ENCODE assay signal across 14 cellular contexts in the genomic region with DNA sequence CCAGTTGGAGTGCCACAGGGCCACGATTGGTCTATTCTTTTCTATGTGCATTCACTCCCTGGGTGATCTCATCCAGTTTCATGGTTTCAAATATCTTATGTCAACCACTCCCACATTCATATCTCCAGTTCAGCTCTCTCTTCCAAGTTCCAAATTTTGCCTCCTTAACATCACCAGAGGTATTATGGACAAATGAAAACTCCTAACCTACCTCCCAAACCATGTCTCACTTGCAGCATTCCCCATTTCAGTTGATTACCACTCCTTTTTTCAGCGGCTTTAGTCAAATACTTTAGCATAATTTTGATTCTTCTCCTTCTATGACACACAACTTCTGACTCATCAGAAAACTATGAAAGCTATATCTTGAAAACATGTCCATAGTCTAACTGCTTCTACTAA.
A peak's percentile ranks its signal among the peaks of the same experiment; 100 is the strongest.
DNase-seq lines count a peak whose midpoint lies in the region; ATAC-seq, FAIRE-seq and TF ChIP-seq lines count a peak whose summit lies in the region.
"Had no signal": no experiment of that assay in that cellular context is flagged by ENCODE, and none has a peak within 500 bp of the region (broad histone marks: within the 10 kb centered on the region; RNA-seq: fewer than 3 reads in every experiment).

No MANE protein-coding gene starts in this region.

- CTCF ChIA-PET in AG04449 (lab: Yijun Ruan, JAX) = no interaction called here
- CTCF ChIA-PET in activated CD8-positive, alpha-beta memory T cell treated with anti-CD3 and anti-CD28 coated beads, Interleukin-2, amount 10 ng/mL, durations not matched to agents 7 days and 5 days (lab: Charles Lee) = no interaction called here
- CTCF ChIA-PET in HEK293T (lab: Yijun Ruan, JAX) = no interaction called here

- peaks cover 13% of the 10 kb centered on the region for H3K4me1 Mint-ChIP-seq in astrocyte (ENCODE audit: low read depth, unreplicated experiment)
- no peaks in the 10 kb centered on the region for H3K4me1 Mint-ChIP-seq in activated CD8-positive, alpha-beta memory T cell treated with anti-CD3 and anti-CD28 coated beads, Interleukin-2, amount 10 ng/mL, durations not matched to agents 7 days and 5 days
- H3K4me1 Mint-ChIP-seq: activated naive CD8-positive, alpha-beta T cell treated with anti-CD3 and anti-CD28 coated beads, Interleukin-2, amount 10 ng/mL, durations not matched to agents 7 days and 5 days had no signal

- H3K9me3 ChIP-seq in astrocyte (ENCODE audit: insufficient read depth, low read depth, low read length) = no peaks in the 10 kb centered on the region
- H3K9me3 ChIP-seq: Peyer's patch, upper lobe of left lung had no signal

- H3K4me1 ChIP-seq in astrocyte (ENCODE audit: insufficient read depth, low read length) (peaks cover 19% of the 10 kb centered on the region), foreskin keratinocyte (peaks cover 28% of the 10 kb centered on the region)
- H3K4me1 ChIP-seq: Peyer's patch, upper lobe of left lung had no signal

- ATAC-seq in foreskin keratinocyte (peak; percentile 76), GM21360 (IDR thresholded peaks at IDR 0.05; ENCODE audit: unreplicated experiment) (no peak)
- no peak for ATAC-seq in activated CD8-positive, alpha-beta memory T cell treated with anti-CD3 and anti-CD28 coated beads, Interleukin-2, amount 10 ng/mL, durations not matched to agents 7 days and 5 days

- no peaks in the 10 kb centered on the region for H3K36me3 ChIP-seq in astrocyte (ENCODE audit: insufficient read depth, low read length)
- H3K36me3 ChIP-seq: Peyer's patch, upper lobe of left lung had no signal

- H3K79me2 ChIP-seq in astrocyte (ENCODE audit: insufficient read depth, low read length) = no peaks in the 10 kb centered on the region

- no peaks in the 10 kb centered on the region for H4K20me1 ChIP-seq in astrocyte (ENCODE audit: insufficient read depth, low read length)

- POLR2A ChIA-PET in AG04449 (lab: Yijun Ruan, JAX) = no interaction called here
- POLR2A ChIA-PET in HEK293T (lab: Yijun Ruan, JAX) = no interaction called here

- no peak overlapping the region for H3K4me3 ChIP-seq in AG04449 (ENCODE audit: low read depth, low read length)
- no peak overlapping the region for H3K4me3 ChIP-seq in astrocyte (ENCODE audit: insufficient read depth, low read depth, low read length)
- H3K4me3 ChIP-seq: Peyer's patch, upper lobe of left lung had no signal

- TF ChIP-seq CTCF in AG04449 (IDR thresholded peaks at IDR 0.05; ENCODE audit: insufficient read depth, low read length, missing control alignments) (no peak), astrocyte (IDR thresholded peaks at IDR 0.05; ENCODE audit: insufficient read depth, low read depth, low read length) (no peak), foreskin keratinocyte (conservative IDR thresholded peaks at IDR 0.05) (no peak)

- peaks cover 3% of the 10 kb centered on the region for H3K9me3 Mint-ChIP-seq in astrocyte (ENCODE audit: unreplicated experiment)
- no peaks in the 10 kb centered on the region for H3K9me3 Mint-ChIP-seq in activated CD8-positive, alpha-beta memory T cell treated with anti-CD3 and anti-CD28 coated beads, Interleukin-2, amount 10 ng/mL, durations not matched to agents 7 days and 5 days (ENCODE audit: low read depth)
- H3K9me3 Mint-ChIP-seq: activated naive CD8-positive, alpha-beta T cell treated with anti-CD3 and anti-CD28 coated beads, Interleukin-2, amount 10 ng/mL, durations not matched to agents 7 days and 5 days had no signal

- H3K9ac ChIP-seq in astrocyte (ENCODE audit: low read length) = peak overlapping the region; percentile 9

- H3K4me3 Mint-ChIP-seq in astrocyte (ENCODE audit: unreplicated experiment) = no peak overlapping the region
- H3K4me3 Mint-ChIP-seq in activated CD8-positive, alpha-beta memory T cell treated with anti-CD3 and anti-CD28 coated beads, Interleukin-2, amount 10 ng/mL, durations not matched to agents 7 days and 5 days = no peak overlapping the region
- H3K4me3 Mint-ChIP-seq: activated naive CD8-positive, alpha-beta T cell treated with anti-CD3 and anti-CD28 coated beads, Interleukin-2, amount 10 ng/mL, durations not matched to agents 7 days and 5 days had no signal

- H3K27me3 ChIP-seq in astrocyte (ENCODE audit: insufficient read depth, low read length) (no peaks in the 10 kb centered on the region), foreskin keratinocyte (no peaks in the 10 kb centered on the region)
- H3K27me3 ChIP-seq: Peyer's patch, upper lobe of left lung had no signal

- peak overlapping the region; percentile 42 for H2AFZ ChIP-seq in astrocyte (ENCODE audit: low read depth, low read length)

- peak; percentile 37 for FAIRE-seq in astrocyte (lab: Jason Lieb, UNC)
- FAIRE-seq: GM12891 had no signal

- DNase-seq in AG04449 (ENCODE audit: low read depth, low spot score) (peak; percentile 42), HT1080 (ENCODE audit: low read depth) (peak; percentile 68), astrocyte (ENCODE audit: low read depth) (peak; percentile 76), foreskin keratinocyte (peak; percentile 83 to 92), HEK293T (ENCODE audit: extremely low spot score) (no peak), NCI-H748 (lab: John Stamatoyannopoulos, UW; ENCODE audit: unreplicated experiment) (no peak)
- DNase-seq in activated CD8-positive, alpha-beta memory T cell treated with anti-CD3 and anti-CD28 coated beads, Interleukin-2, amount 10 ng/mL, durations not matched to agents 7 days and 5 days = no peak
- DNase-seq: activated naive CD8-positive, alpha-beta T cell treated with anti-CD3 and anti-CD28 coated beads, Interleukin-2, amount 10 ng/mL, durations not matched to agents 7 days and 5 days; DMS79; nucleus accumbens; Peyer's patch; upper lobe of left lung had no signal

- peaks cover 2% of the 10 kb centered on the region for H3K27me3 Mint-ChIP-seq in astrocyte (ENCODE audit: low read depth, unreplicated experiment)
- no peaks in the 10 kb centered on the region for H3K27me3 Mint-ChIP-seq in activated CD8-positive, alpha-beta memory T cell treated with anti-CD3 and anti-CD28 coated beads, Interleukin-2, amount 10 ng/mL, durations not matched to agents 7 days and 5 days
- H3K27me3 Mint-ChIP-seq: activated naive CD8-positive, alpha-beta T cell treated with anti-CD3 and anti-CD28 coated beads, Interleukin-2, amount 10 ng/mL, durations not matched to agents 7 days and 5 days had no signal

- H3K36me3 Mint-ChIP-seq in astrocyte (ENCODE audit: low read depth, unreplicated experiment) = no peaks in the 10 kb centered on the region
- no peaks in the 10 kb centered on the region for H3K36me3 Mint-ChIP-seq in activated CD8-positive, alpha-beta memory T cell treated with anti-CD3 and anti-CD28 coated beads, Interleukin-2, amount 10 ng/mL, durations not matched to agents 7 days and 5 days
- H3K36me3 Mint-ChIP-seq: activated naive CD8-positive, alpha-beta T cell treated with anti-CD3 and anti-CD28 coated beads, Interleukin-2, amount 10 ng/mL, durations not matched to agents 7 days and 5 days had no signal

- peak overlapping the region; percentile 70 for H3K4me2 ChIP-seq in astrocyte (ENCODE audit: low read length)

- H3K27ac Mint-ChIP-seq in astrocyte (ENCODE audit: unreplicated experiment) = no peak overlapping the region
- H3K27ac Mint-ChIP-seq in activated CD8-positive, alpha-beta memory T cell treated with anti-CD3 and anti-CD28 coated beads, Interleukin-2, amount 10 ng/mL, durations not matched to agents 7 days and 5 days = no peak overlapping the region
- H3K27ac Mint-ChIP-seq: activated naive CD8-positive, alpha-beta T cell treated with anti-CD3 and anti-CD28 coated beads, Interleukin-2, amount 10 ng/mL, durations not matched to agents 7 days and 5 days had no signal

- peak overlapping the region; percentile 58 for H3K27ac ChIP-seq in astrocyte (ENCODE audit: low read depth, low read length)
- peak overlapping the region; percentile 70 for H3K27ac ChIP-seq in foreskin keratinocyte
- H3K27ac ChIP-seq: Peyer's patch, upper lobe of left lung had no signal

TF ChIP-seq in HEK293T, 16 proteins besides CTCF, POLR2A, EP300 and RAD21:
- no peak for TF ChIP-seq FOXK2 (IDR thresholded peaks at IDR 0.05)
- TF ChIP-seq ELF4 (IDR thresholded peaks at IDR 0.05) = no peak
- TF ChIP-seq TARDBP (IDR thresholded peaks at IDR 0.05) = no peak
- TF ChIP-seq FOXM1 (IDR thresholded peaks at IDR 0.05; ENCODE audit: borderline replicate concordance) = no peak
- no peak for TF ChIP-seq CTBP1 (IDR thresholded peaks at IDR 0.05; ENCODE audit: borderline replicate concordance)
- no peak for TF ChIP-seq L3MBTL2 (conservative IDR thresholded peaks at IDR 0.05)
- TF ChIP-seq HDGF (IDR thresholded peaks at IDR 0.05; ENCODE audit: borderline replicate concordance) = no peak
- TF ChIP-seq ZNF384 (IDR thresholded peaks at IDR 0.05) = no peak
- no peak for TF ChIP-seq LEF1 (IDR thresholded peaks at IDR 0.05; ENCODE audit: borderline replicate concordance)
- no peak for TF ChIP-seq SP1 (IDR thresholded peaks at IDR 0.05)
- TF ChIP-seq, protein P1, sequence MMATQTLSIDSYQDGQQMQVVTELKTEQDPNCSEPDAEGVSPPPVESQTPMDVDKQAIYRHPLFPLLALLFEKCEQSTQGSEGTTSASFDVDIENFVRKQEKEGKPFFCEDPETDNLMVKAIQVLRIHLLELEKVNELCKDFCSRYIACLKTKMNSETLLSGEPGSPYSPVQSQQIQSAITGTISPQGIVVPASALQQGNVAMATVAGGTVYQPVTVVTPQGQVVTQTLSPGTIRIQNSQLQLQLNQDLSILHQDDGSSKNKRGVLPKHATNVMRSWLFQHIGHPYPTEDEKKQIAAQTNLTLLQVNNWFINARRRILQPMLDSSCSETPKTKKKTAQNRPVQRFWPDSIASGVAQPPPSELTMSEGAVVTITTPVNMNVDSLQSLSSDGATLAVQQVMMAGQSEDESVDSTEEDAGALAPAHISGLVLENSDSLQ (IDR thresholded peaks at IDR 0.05) = no peak

Comparison
In these comparisons a context has a peak if more than half of its experiments do, and no peak if none do; other contexts are left out.
1. DNase-seq: peak in AG04449 (single experiment), HT1080 (single experiment), astrocyte (single experiment) and foreskin keratinocyte (2 of 2); none in activated CD8-positive, alpha-beta memory T cell treated with anti-CD3 and anti-CD28 coated beads, Interleukin-2, amount 10 ng/mL, durations not matched to agents 7 days and 5 days (single experiment), HEK293T (single experiment) and NCI-H748 (single experiment).